ENCODE assay signal across 1 cellular context in the genomic region with DNA sequence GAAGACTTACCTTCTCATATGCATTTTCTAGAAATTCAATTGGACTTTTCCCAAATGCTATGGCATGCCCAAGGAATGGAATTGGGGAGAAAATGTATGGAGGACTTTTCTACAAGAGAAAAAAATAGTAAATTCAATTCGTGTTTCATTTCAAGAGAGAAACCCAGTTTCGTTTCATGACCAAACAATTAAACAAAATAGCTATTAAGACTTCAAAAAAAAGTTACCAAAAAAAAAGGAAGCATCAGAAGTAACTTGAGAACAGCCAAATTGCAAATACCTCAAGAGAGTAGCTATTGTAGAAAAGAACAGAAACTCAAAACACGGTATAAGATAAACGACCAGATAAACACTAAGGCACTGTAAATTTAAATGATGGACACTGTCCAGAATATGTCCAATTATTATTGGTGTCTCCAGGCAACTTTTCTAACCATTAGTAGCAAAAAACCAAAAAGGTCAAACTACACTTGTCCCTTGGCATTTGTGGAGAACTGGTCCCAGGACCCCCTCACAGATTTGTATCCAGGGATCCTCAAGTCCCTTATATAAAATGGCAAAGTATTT.
TF ChIP-seq lines count a peak whose summit lies in the region.

No MANE protein-coding gene starts in this region.

TF ChIP-seq in GM12878, 131 proteins besides CTCF, POLR2A, EP300 and RAD21:
- TF ChIP-seq ZNF217 (IDR thresholded peaks at IDR 0.05) (no peak), SUPT20H (IDR thresholded peaks at IDR 0.05; ENCODE audit: borderline replicate concordance, control insufficient read depth, low read depth, low read length) (no peak), TARDBP (IDR thresholded peaks at IDR 0.05; ENCODE audit: borderline replicate concordance) (no peak), EED (IDR thresholded peaks at IDR 0.05; ENCODE audit: low read depth) (no peak), NFIC (IDR thresholded peaks at IDR 0.05; ENCODE audit: low read depth, low read length) (0 out of 2 replicates have a peak, but pooled peaks have one; percentile 15), JUNB (IDR thresholded peaks at IDR 0.05) (0 out of 2 replicates have a peak, but pooled peaks have one; percentile 14), ZNF384 (IDR thresholded peaks at IDR 0.05; ENCODE audit: borderline replicate concordance, low read depth, low read length) (peak; percentile 92), HDAC2 (IDR thresholded peaks at IDR 0.05) (no peak), NR2F1 (conservative IDR thresholded peaks at IDR 0.05) (no peak)
- TF ChIP-seq, protein P1, sequence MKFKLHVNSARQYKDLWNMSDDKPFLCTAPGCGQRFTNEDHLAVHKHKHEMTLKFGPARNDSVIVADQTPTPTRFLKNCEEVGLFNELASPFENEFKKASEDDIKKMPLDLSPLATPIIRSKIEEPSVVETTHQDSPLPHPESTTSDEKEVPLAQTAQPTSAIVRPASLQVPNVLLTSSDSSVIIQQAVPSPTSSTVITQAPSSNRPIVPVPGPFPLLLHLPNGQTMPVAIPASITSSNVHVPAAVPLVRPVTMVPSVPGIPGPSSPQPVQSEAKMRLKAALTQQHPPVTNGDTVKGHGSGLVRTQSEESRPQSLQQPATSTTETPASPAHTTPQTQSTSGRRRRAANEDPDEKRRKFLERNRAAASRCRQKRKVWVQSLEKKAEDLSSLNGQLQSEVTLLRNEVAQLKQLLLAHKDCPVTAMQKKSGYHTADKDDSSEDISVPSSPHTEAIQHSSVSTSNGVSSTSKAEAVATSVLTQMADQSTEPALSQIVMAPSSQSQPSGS (IDR thresholded peaks at IDR 0.05; ENCODE audit: low read length): no peak
TF ChIP-seq in GM12878: peak in this region for 3.
